ENCODE assay signal across 15 cellular contexts in the genomic region with DNA sequence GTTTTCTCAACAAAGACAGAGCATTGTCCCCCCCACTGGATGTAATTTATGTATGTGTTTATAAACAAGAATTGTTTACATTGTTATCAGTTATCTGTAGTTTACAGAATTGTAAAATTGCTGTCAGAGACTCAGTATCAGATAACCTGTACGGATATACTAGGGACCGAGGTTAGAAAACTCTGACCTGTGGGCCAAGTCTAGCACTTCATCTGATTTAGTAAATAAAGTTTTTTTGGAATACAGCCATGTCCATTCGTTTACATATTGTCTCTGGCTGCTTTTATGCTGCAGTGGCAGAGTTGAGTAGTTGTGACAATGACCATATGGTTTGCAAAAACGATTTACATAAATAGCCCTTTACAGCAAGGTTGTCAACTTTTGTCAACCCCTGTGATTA.
"Had no signal": no experiment of that assay in that cellular context is flagged by ENCODE, and none has a peak within 500 bp of the region (broad histone marks: within the 10 kb centered on the region; RNA-seq: fewer than 3 reads in every experiment).

No MANE protein-coding gene starts in this region.

- H3K4me3 Mint-ChIP-seq: activated CD4-positive, alpha-beta memory T cell treated with anti-CD3 and anti-CD28 coated beads for 36 hours; activated naive CD8-positive, alpha-beta T cell treated with anti-CD3 and anti-CD28 coated beads for 36 hours; activated T-cell treated with anti-CD3 and anti-CD28 coated beads, Interleukin-2, amount 50 U/mL, for 4 hours; dendritic cell treated with granulocyte-macrophage colony-stimulating factor and Interleukin-4, amounts not matched to agents 40 ng/mL and 50 ng/mL, for 4 days; naive B cell had no signal

- ATAC-seq: activated T-cell treated with anti-CD3 and anti-CD28 coated beads, Interleukin-2, amount 50 U/mL, for 4 hours; esophagus mucosa; stimulated activated naive CD8-positive, alpha-beta T cell treated with anti-CD3 and anti-CD28 coated beads, Interleukin-15, Interleukin-2, amounts not matched to agents 100 U/mL and 50 U/mL, for 24 hours had no signal

- H3K4me3 ChIP-seq: lung had no signal

- H3K36me3 ChIP-seq: brain microvascular endothelial cell had no signal

- H3K4me1 Mint-ChIP-seq: activated naive CD8-positive, alpha-beta T cell treated with anti-CD3 and anti-CD28 coated beads for 36 hours; naive B cell had no signal

- H3K27me3 Mint-ChIP-seq: activated CD4-positive, alpha-beta memory T cell treated with anti-CD3 and anti-CD28 coated beads for 36 hours; activated naive CD8-positive, alpha-beta T cell treated with anti-CD3 and anti-CD28 coated beads for 36 hours; dendritic cell treated with granulocyte-macrophage colony-stimulating factor and Interleukin-4, amounts not matched to agents 40 ng/mL and 50 ng/mL, for 4 days; naive B cell; progenitor cell of endocrine pancreas had no signal

- H3K27ac Mint-ChIP-seq: activated CD4-positive, alpha-beta memory T cell treated with anti-CD3 and anti-CD28 coated beads for 36 hours; activated naive CD8-positive, alpha-beta T cell treated with anti-CD3 and anti-CD28 coated beads for 36 hours; dendritic cell treated with granulocyte-macrophage colony-stimulating factor and Interleukin-4, amounts not matched to agents 40 ng/mL and 50 ng/mL, for 4 days; naive B cell; progenitor cell of endocrine pancreas had no signal

- DNase-seq: activated CD4-positive, alpha-beta memory T cell treated with anti-CD3 and anti-CD28 coated beads for 36 hours; activated effector memory CD4-positive, alpha-beta T cell treated with anti-CD3 and anti-CD28 coated beads, Interleukin-2, amount 50 U/mL, for 16 hours; activated naive CD8-positive, alpha-beta T cell treated with anti-CD3 and anti-CD28 coated beads for 36 hours; activated T-cell treated with anti-CD3 and anti-CD28 coated beads, Interleukin-2, amount 50 U/mL, for 4 hours; brain microvascular endothelial cell; glutamatergic neuron; naive B cell; stimulated activated CD4-positive, alpha-beta T cell treated with anti-CD3 and anti-CD28 coated beads, Interleukin-4, amount 100 ng/mL, for 1 hour; stimulated activated CD8-positive, alpha-beta memory T cell treated with anti-CD3 and anti-CD28 coated beads, Interleukin-4, amount 100 ng/mL, for 48 hours; stimulated activated naive CD8-positive, alpha-beta T cell treated with anti-CD3 and anti-CD28 coated beads, Interleukin-15, Interleukin-2, amounts not matched to agents 100 U/mL and 50 U/mL, for 24 hours had no signal

- H3K27ac ChIP-seq: brain microvascular endothelial cell, VCaP had no signal

- H3K9me3 Mint-ChIP-seq: activated CD4-positive, alpha-beta memory T cell treated with anti-CD3 and anti-CD28 coated beads for 36 hours; activated naive CD8-positive, alpha-beta T cell treated with anti-CD3 and anti-CD28 coated beads for 36 hours; activated T-cell treated with anti-CD3 and anti-CD28 coated beads, Interleukin-2, amount 50 U/mL, for 4 hours; dendritic cell treated with granulocyte-macrophage colony-stimulating factor and Interleukin-4, amounts not matched to agents 40 ng/mL and 50 ng/mL, for 4 days; naive B cell had no signal

- H3K27me3 ChIP-seq: brain microvascular endothelial cell had no signal
